Comparison of ENCODE assay signal across 9 cellular contexts in the genomic region with DNA sequence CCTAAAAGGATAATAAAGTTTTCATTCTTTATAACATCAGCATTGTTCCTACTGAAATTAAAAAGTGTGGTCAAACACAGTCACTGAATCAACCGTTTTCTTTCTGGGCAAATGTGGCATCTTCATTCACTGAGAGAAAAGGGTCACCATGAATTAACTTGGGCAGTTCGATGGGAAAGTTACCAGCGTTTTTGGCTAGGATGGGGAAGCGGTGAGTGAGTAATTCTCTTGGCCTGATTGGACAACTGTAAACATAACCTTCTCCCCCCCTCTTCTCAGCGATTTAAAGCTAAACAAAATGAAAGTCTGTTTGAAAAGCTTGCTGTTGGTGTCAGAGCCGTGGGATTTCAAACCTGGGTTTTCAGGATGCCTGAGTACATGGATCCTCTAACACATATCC.
A peak's percentile ranks its signal among the peaks of the same experiment; 100 is the strongest.
DNase-seq lines count a peak whose midpoint lies in the region; ATAC-seq and TF ChIP-seq lines count a peak whose summit lies in the region.
"Had no signal": no experiment of that assay in that cellular context is flagged by ENCODE, and none has a peak within 500 bp of the region (broad histone marks: within the 10 kb centered on the region; RNA-seq: fewer than 3 reads in every experiment).

No MANE protein-coding gene starts in this region.

- H3K27me3 ChIP-seq in thoracic aorta (replicated peaks; ENCODE audit: insufficient read depth) = no peaks in the 10 kb centered on the region

- peak overlapping the region; percentile 88 for H3K4me3 Mint-ChIP-seq in HFFc6
- H3K4me3 Mint-ChIP-seq: activated naive CD4-positive, alpha-beta T cell treated with anti-CD3 and anti-CD28 coated beads for 36 hours; T-helper 1 cell treated with Interleukin-12 subunit alpha and Interleukin-12 subunit beta and Interleukin-4 antibody, amounts not matched to agents 30 μg/mL and 1 μg/mL, for 36 hours had no signal

- H3K36me3 Mint-ChIP-seq in HFFc6 (ENCODE audit: low read depth) = peaks cover 69% of the 10 kb centered on the region

- H3K36me3 ChIP-seq in thoracic aorta = peaks cover 12% of the 10 kb centered on the region

- H3K27ac ChIP-seq in thoracic aorta = peak overlapping the region; percentile 80 to 85

- H3K4me1 ChIP-seq in thoracic aorta (ENCODE audit: control insufficient read depth in 1 of 2, low read depth in 2 of 2) = peaks cover 14 to 65% of the 10 kb centered on the region in 2 donors

- H3K4me1 Mint-ChIP-seq in HFFc6 (ENCODE audit: low read depth) = peaks cover 95% of the 10 kb centered on the region

- TF ChIP-seq CTCF in HFFc6 (IDR thresholded peaks at IDR 0.05) (no peak), thoracic aorta (IDR thresholded peaks at IDR 0.05) (no peak)

- DNase-seq in HFFc6 = peak; percentile 78
- DNase-seq in amniotic epithelial cell (ENCODE audit: low read depth) = peak; percentile 66
- peak; percentile 60 for DNase-seq in hepatic stellate cell (ENCODE audit: low spot score)
- no peak for DNase-seq in thoracic aorta (ENCODE audit: low spot score)
- no peak for DNase-seq in stimulated activated CD4-positive, alpha-beta T cell treated with anti-CD3 and anti-CD28 coated beads, Interleukin-4, amount 100 ng/mL, for 24 hours
- no peak for DNase-seq in NCI-H1417 treated with DMSO at 0.1 percent for 48 hours (lab: John Stamatoyannopoulos, UW)
- DNase-seq in DMS153 treated with DMSO at 0.1 percent for 48 hours (lab: John Stamatoyannopoulos, UW; ENCODE audit: unreplicated experiment) = no peak
- DNase-seq: activated naive CD4-positive, alpha-beta T cell treated with anti-CD3 and anti-CD28 coated beads for 36 hours had no signal

- ATAC-seq in thoracic aorta (ENCODE audit: insufficient number of reproducible peaks, low FRiP score, low read depth) = no peak

- H3K27ac Mint-ChIP-seq in HFFc6 = peak overlapping the region; percentile 100
- H3K27ac Mint-ChIP-seq: activated naive CD4-positive, alpha-beta T cell treated with anti-CD3 and anti-CD28 coated beads for 36 hours; T-helper 1 cell treated with Interleukin-12 subunit alpha and Interleukin-12 subunit beta and Interleukin-4 antibody, amounts not matched to agents 30 μg/mL and 1 μg/mL, for 36 hours had no signal

- H3K9me3 ChIP-seq in thoracic aorta = no peaks in the 10 kb centered on the region

- H3K4me3 ChIP-seq in thoracic aorta = peak overlapping the region; percentile 63

- no peaks in the 10 kb centered on the region for H3K9me3 Mint-ChIP-seq in HFFc6
- H3K9me3 Mint-ChIP-seq: activated naive CD4-positive, alpha-beta T cell treated with anti-CD3 and anti-CD28 coated beads for 36 hours; T-helper 1 cell treated with Interleukin-12 subunit alpha and Interleukin-12 subunit beta and Interleukin-4 antibody, amounts not matched to agents 30 μg/mL and 1 μg/mL, for 36 hours had no signal

- H3K27me3 Mint-ChIP-seq in HFFc6 (ENCODE audit: insufficient read depth) = peaks cover 3% of the 10 kb centered on the region; the same call in 1 of the 2 replicates

Comparison
In these comparisons a context has a peak if more than half of its experiments do, and no peak if none do; other contexts are left out.
1. DNase-seq: peak in HFFc6 (single experiment), amniotic epithelial cell (single experiment) and hepatic stellate cell (single experiment); none in thoracic aorta (single experiment), stimulated activated CD4-positive, alpha-beta T cell treated with anti-CD3 and anti-CD28 coated beads, Interleukin-4, amount 100 ng/mL, for 24 hours (single experiment), NCI-H1417 treated with DMSO at 0.1 percent for 48 hours (single experiment) and DMS153 treated with DMSO at 0.1 percent for 48 hours (single experiment).